18 cellular contexts compared by ENCODE assay signal in the genomic region with DNA sequence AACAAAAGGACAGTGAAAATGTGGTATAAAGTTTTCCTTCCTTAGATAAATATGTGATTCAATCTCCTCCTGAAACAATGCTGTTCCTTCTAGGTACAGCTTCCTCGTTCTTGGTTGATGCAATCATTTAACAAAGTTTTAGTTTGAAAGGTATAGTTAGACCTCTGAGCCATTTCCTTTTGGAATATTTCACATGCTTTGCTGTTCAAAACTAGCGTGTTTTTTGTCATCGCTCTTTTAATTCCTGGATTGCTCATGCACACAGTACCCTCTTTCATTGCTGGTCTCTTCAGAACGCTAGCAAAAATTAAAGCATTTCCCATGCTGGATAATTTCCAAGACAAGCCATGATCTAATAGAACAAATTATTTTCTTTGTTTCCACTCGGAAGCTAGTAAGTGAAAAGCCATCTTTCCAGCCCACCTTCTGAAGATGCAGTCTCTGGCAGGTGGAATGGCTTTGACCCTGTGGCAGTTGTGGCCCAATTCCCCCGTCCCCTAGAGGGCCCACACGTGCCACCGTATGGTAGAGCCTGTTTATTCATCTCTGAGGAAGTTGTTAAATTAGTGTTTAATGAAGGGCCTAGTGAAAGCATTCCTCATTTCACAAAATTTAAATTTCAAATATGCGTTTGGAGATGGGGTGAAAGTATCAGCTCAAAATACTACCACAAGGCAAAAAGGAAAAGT.
A peak's percentile ranks its signal among the peaks of the same experiment; 100 is the strongest.
DNase-seq lines count a peak whose midpoint lies in the region; ATAC-seq, FAIRE-seq and TF ChIP-seq lines count a peak whose summit lies in the region.
"Had no signal": no experiment of that assay in that cellular context is flagged by ENCODE, and none has a peak within 500 bp of the region (broad histone marks: within the 10 kb centered on the region; RNA-seq: fewer than 3 reads in every experiment).

No MANE protein-coding gene starts in this region.

- ATAC-seq in GM21526 (IDR thresholded peaks at IDR 0.05; ENCODE audit: low FRiP score, unreplicated experiment): no peak
- no peak for ATAC-seq in effector memory CD8-positive, alpha-beta T cell (replicated peaks)
- ATAC-seq: activated CD4-positive, alpha-beta T cell treated with anti-CD3 and anti-CD28 coated beads for 36 hours; mucosa of descending colon had no signal

- H2AFZ ChIP-seq in astrocyte (ENCODE audit: low read depth, low read length): no peak overlapping the region

- no peak overlapping the region for H3K4me3 Mint-ChIP-seq in astrocyte (ENCODE audit: unreplicated experiment)
- no peak overlapping the region for H3K4me3 Mint-ChIP-seq in effector memory CD8-positive, alpha-beta T cell
- H3K4me3 Mint-ChIP-seq: activated CD4-positive, alpha-beta T cell treated with anti-CD3 and anti-CD28 coated beads for 36 hours; activated naive CD8-positive, alpha-beta T cell treated with anti-CD3 and anti-CD28 coated beads, Interleukin-2, amount 10 ng/mL, durations not matched to agents 7 days and 5 days had no signal

- no peak overlapping the region for H3K27ac Mint-ChIP-seq in astrocyte (ENCODE audit: unreplicated experiment)
- H3K27ac Mint-ChIP-seq in effector memory CD8-positive, alpha-beta T cell: no peak overlapping the region
- H3K27ac Mint-ChIP-seq: activated CD4-positive, alpha-beta T cell treated with anti-CD3 and anti-CD28 coated beads for 36 hours; activated naive CD8-positive, alpha-beta T cell treated with anti-CD3 and anti-CD28 coated beads, Interleukin-2, amount 10 ng/mL, durations not matched to agents 7 days and 5 days had no signal

- peaks cover 7% of the 10 kb centered on the region for H3K9me3 Mint-ChIP-seq in astrocyte (ENCODE audit: unreplicated experiment)
- peaks cover 0 to 4% of the 10 kb centered on the region in 2 donors for H3K9me3 Mint-ChIP-seq in effector memory CD8-positive, alpha-beta T cell

- no peaks in the 10 kb centered on the region for H3K79me2 ChIP-seq in astrocyte (ENCODE audit: insufficient read depth, low read length)

- no peaks in the 10 kb centered on the region for H3K27me3 ChIP-seq in astrocyte (ENCODE audit: insufficient read depth, low read length)
- no peaks in the 10 kb centered on the region for H3K27me3 ChIP-seq in skeletal muscle satellite cell (ENCODE audit: control insufficient read depth, insufficient read depth, low read length)
- H3K27me3 ChIP-seq: ovary, Peyer's patch, suprapubic skin had no signal

- no peak for FAIRE-seq in astrocyte (lab: Jason Lieb, UNC)

- H3K4me3 ChIP-seq in astrocyte (ENCODE audit: insufficient read depth, low read depth, low read length) (no peak overlapping the region), skeletal muscle satellite cell (ENCODE audit: low read length) (no peak overlapping the region)
- H3K4me3 ChIP-seq: coronary artery, mucosa of descending colon, ovary, Peyer's patch, suprapubic skin had no signal

- no peaks in the 10 kb centered on the region for H3K36me3 Mint-ChIP-seq in astrocyte (ENCODE audit: low read depth, unreplicated experiment)
- H3K36me3 Mint-ChIP-seq in effector memory CD8-positive, alpha-beta T cell (ENCODE audit: insufficient read depth): no peaks in the 10 kb centered on the region
- H3K36me3 Mint-ChIP-seq: activated naive CD8-positive, alpha-beta T cell treated with anti-CD3 and anti-CD28 coated beads, Interleukin-2, amount 10 ng/mL, durations not matched to agents 7 days and 5 days had no signal

- H4K20me1 ChIP-seq in astrocyte (ENCODE audit: insufficient read depth, low read length): no peaks in the 10 kb centered on the region

- H3K4me1 Mint-ChIP-seq in astrocyte (ENCODE audit: low read depth, unreplicated experiment): no peaks in the 10 kb centered on the region
- no peaks in the 10 kb centered on the region for H3K4me1 Mint-ChIP-seq in effector memory CD8-positive, alpha-beta T cell (ENCODE audit: low read depth in 2 of 2)
- H3K4me1 Mint-ChIP-seq: activated CD4-positive, alpha-beta T cell treated with anti-CD3 and anti-CD28 coated beads for 36 hours; activated naive CD8-positive, alpha-beta T cell treated with anti-CD3 and anti-CD28 coated beads, Interleukin-2, amount 10 ng/mL, durations not matched to agents 7 days and 5 days had no signal

- H3K36me3 ChIP-seq in astrocyte (ENCODE audit: insufficient read depth, low read length): no peaks in the 10 kb centered on the region
- no peaks in the 10 kb centered on the region for H3K36me3 ChIP-seq in skeletal muscle satellite cell (ENCODE audit: insufficient read depth, low read length)
- H3K36me3 ChIP-seq: ovary, Peyer's patch, suprapubic skin had no signal

- H3K9ac ChIP-seq in astrocyte (ENCODE audit: low read length): peak overlapping the region; percentile 23
- no peak overlapping the region for H3K9ac ChIP-seq in skeletal muscle satellite cell (ENCODE audit: low read depth, low read length)

- H3K4me1 ChIP-seq in astrocyte (ENCODE audit: insufficient read depth, low read length) (peaks cover 10% of the 10 kb centered on the region), skeletal muscle satellite cell (ENCODE audit: control insufficient read depth, insufficient read depth, low read length) (no peaks in the 10 kb centered on the region)
- H3K4me1 ChIP-seq: Peyer's patch, suprapubic skin had no signal

- no peak for TF ChIP-seq CTCF in astrocyte (IDR thresholded peaks at IDR 0.05; ENCODE audit: insufficient read depth, low read depth, low read length)

- DNase-seq in NCI-H2081 (lab: John Stamatoyannopoulos, UW) (peak; percentile 0 to 7), NCI-H2081 treated with DMSO at 0.1 percent for 48 hours (lab: John Stamatoyannopoulos, UW) (no peak), astrocyte (ENCODE audit: low read depth) (peak; percentile 70), foreskin melanocyte (peak; percentile 79)
- no peak for DNase-seq in effector memory CD8-positive, alpha-beta T cell
- DNase-seq in activated effector memory CD4-positive, alpha-beta T cell treated with anti-CD3 and anti-CD28 coated beads, Interleukin-2, amount 50 U/mL, for 16 hours: no peak
- DNase-seq: activated CD4-positive, alpha-beta T cell treated with anti-CD3 and anti-CD28 coated beads for 36 hours; activated naive CD8-positive, alpha-beta T cell treated with anti-CD3 and anti-CD28 coated beads, Interleukin-2, amount 10 ng/mL, durations not matched to agents 7 days and 5 days; activated T-cell treated with anti-CD3 and anti-CD28 coated beads for 4 hours; mucosa of descending colon; NCI-H1092; ovary; Peyer's patch; stimulated activated CD4-positive, alpha-beta T cell treated with anti-CD3 and anti-CD28 coated beads, Interleukin-12 subunit alpha, Interleukin-12 subunit beta, amount 100 ng/mL, for 4 hours had no signal

- H3K27ac ChIP-seq in astrocyte (ENCODE audit: low read depth, low read length): peak overlapping the region; percentile 55
- H3K27ac ChIP-seq: coronary artery, ovary, Peyer's patch, suprapubic skin had no signal

- no peaks in the 10 kb centered on the region for H3K9me3 ChIP-seq in astrocyte (ENCODE audit: insufficient read depth, low read depth, low read length)
- no peaks in the 10 kb centered on the region for H3K9me3 ChIP-seq in skeletal muscle satellite cell (replicated peaks; ENCODE audit: low read length)
- H3K9me3 ChIP-seq: mucosa of descending colon, ovary, Peyer's patch, suprapubic skin had no signal

- H3K4me2 ChIP-seq in astrocyte (ENCODE audit: low read length) (peak overlapping the region; percentile 31), skeletal muscle satellite cell (ENCODE audit: low read length) (peak overlapping the region; percentile 13)

- no peaks in the 10 kb centered on the region for H3K27me3 Mint-ChIP-seq in astrocyte (ENCODE audit: low read depth, unreplicated experiment)
- H3K27me3 Mint-ChIP-seq in effector memory CD8-positive, alpha-beta T cell: no peaks in the 10 kb centered on the region
- H3K27me3 Mint-ChIP-seq: activated CD4-positive, alpha-beta T cell treated with anti-CD3 and anti-CD28 coated beads for 36 hours; activated naive CD8-positive, alpha-beta T cell treated with anti-CD3 and anti-CD28 coated beads, Interleukin-2, amount 10 ng/mL, durations not matched to agents 7 days and 5 days had no signal

Comparison
In these comparisons a context has a peak if more than half of its experiments do, and no peak if none do; other contexts are left out.
1. DNase-seq: peak in NCI-H2081 (2 of 2), astrocyte (single experiment) and foreskin melanocyte (single experiment); none in NCI-H2081 treated with DMSO at 0.1 percent for 48 hours (single experiment), effector memory CD8-positive, alpha-beta T cell (0 of 3) and activated effector memory CD4-positive, alpha-beta T cell treated with anti-CD3 and anti-CD28 coated beads, Interleukin-2, amount 50 U/mL, for 16 hours (single experiment).